In the genomic region with DNA sequence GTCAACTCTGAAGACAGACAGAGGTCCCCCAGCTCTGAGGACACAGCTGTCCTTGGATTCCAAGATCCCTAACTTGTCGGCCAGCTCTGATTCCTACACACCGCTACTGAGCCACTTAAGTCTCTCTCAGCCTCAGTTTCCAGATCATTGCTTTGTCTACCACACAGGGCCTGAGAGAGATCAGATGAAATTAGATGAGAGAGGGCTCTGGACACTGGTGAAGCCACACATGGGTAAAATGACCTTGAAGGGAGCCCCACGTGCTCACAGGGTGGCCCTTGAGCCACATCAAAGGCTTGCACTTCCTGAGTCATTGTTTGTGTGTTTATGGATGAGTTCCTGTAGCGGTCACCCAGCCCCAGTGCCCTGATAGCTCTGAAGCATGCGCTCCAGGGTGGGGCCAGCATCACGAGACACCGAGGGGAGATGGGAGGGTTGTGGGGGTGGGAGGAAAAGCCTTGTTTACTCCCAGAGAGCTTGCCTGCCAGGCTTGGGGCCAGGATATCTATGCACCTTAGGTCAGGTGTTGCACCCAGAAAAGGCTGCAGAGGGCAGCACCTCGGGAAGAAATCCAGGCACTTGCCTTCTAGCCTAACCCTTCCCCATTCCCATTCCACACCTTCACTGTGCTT, we compare ENCODE assay signal across 2 cellular contexts.
TF ChIP-seq lines count a peak whose summit lies in the region.

No MANE protein-coding gene starts in this region.

TF ChIP-seq in K562, 482 proteins besides CTCF, POLR2A, EP300 and RAD21 (continued from another document and continues in another):
- no peak for TF ChIP-seq ARID3B (CRISPR knock-in tag; IDR thresholded peaks at IDR 0.05; ENCODE audit: borderline replicate concordance)
- TF ChIP-seq, protein P1, sequence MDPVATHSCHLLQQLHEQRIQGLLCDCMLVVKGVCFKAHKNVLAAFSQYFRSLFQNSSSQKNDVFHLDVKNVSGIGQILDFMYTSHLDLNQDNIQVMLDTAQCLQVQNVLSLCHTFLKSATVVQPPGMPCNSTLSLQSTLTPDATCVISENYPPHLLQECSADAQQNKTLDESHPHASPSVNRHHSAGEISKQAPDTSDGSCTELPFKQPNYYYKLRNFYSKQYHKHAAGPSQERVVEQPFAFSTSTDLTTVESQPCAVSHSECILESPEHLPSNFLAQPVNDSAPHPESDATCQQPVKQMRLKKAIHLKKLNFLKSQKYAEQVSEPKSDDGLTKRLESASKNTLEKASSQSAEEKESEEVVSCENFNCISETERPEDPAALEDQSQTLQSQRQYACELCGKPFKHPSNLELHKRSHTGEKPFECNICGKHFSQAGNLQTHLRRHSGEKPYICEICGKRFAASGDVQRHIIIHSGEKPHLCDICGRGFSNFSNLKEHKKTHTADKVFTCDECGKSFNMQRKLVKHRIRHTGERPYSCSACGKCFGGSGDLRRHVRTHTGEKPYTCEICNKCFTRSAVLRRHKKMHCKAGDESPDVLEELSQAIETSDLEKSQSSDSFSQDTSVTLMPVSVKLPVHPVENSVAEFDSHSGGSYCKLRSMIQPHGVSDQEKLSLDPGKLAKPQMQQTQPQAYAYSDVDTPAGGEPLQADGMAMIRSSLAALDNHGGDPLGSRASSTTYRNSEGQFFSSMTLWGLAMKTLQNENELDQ (CRISPR knock-in tag; IDR thresholded peaks at IDR 0.05; ENCODE audit: borderline replicate concordance) = no peak
- no peak for TF ChIP-seq ILK (tag; IDR thresholded peaks at IDR 0.05; ENCODE audit: borderline replicate concordance, low read depth)
- TF ChIP-seq TOE1 (IDR thresholded peaks at IDR 0.05; ENCODE audit: borderline replicate concordance) = peak; percentile 63; the same call in 1 of the 2 replicates
- TF ChIP-seq TOE1 (CRISPR knock-in tag; IDR thresholded peaks at IDR 0.05; ENCODE audit: borderline replicate concordance, low read depth) = no peak
- TF ChIP-seq ZNF395 (CRISPR knock-in tag; IDR thresholded peaks at IDR 0.05) = no peak
- TF ChIP-seq ZNF445 (CRISPR knock-in tag; IDR thresholded peaks at IDR 0.05; ENCODE audit: low read depth) = no peak
- TF ChIP-seq NCOA1 (IDR thresholded peaks at IDR 0.05; ENCODE audit: low read depth) = no peak
- TF ChIP-seq, protein P2, sequence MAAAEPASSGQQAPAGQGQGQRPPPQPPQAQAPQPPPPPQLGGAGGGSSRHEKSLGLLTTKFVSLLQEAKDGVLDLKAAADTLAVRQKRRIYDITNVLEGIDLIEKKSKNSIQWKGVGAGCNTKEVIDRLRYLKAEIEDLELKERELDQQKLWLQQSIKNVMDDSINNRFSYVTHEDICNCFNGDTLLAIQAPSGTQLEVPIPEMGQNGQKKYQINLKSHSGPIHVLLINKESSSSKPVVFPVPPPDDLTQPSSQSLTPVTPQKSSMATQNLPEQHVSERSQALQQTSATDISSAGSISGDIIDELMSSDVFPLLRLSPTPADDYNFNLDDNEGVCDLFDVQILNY (CRISPR knock-in tag; IDR thresholded peaks at IDR 0.05) = no peak
- no peak for TF ChIP-seq SNIP1 (IDR thresholded peaks at IDR 0.05; ENCODE audit: low read depth)
- TF ChIP-seq, protein P3, sequence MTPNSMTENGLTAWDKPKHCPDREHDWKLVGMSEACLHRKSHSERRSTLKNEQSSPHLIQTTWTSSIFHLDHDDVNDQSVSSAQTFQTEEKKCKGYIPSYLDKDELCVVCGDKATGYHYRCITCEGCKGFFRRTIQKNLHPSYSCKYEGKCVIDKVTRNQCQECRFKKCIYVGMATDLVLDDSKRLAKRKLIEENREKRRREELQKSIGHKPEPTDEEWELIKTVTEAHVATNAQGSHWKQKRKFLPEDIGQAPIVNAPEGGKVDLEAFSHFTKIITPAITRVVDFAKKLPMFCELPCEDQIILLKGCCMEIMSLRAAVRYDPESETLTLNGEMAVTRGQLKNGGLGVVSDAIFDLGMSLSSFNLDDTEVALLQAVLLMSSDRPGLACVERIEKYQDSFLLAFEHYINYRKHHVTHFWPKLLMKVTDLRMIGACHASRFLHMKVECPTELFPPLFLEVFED (CRISPR knock-in tag; conservative IDR thresholded peaks at IDR 0.05) = no peak
- TF ChIP-seq, protein P4, sequence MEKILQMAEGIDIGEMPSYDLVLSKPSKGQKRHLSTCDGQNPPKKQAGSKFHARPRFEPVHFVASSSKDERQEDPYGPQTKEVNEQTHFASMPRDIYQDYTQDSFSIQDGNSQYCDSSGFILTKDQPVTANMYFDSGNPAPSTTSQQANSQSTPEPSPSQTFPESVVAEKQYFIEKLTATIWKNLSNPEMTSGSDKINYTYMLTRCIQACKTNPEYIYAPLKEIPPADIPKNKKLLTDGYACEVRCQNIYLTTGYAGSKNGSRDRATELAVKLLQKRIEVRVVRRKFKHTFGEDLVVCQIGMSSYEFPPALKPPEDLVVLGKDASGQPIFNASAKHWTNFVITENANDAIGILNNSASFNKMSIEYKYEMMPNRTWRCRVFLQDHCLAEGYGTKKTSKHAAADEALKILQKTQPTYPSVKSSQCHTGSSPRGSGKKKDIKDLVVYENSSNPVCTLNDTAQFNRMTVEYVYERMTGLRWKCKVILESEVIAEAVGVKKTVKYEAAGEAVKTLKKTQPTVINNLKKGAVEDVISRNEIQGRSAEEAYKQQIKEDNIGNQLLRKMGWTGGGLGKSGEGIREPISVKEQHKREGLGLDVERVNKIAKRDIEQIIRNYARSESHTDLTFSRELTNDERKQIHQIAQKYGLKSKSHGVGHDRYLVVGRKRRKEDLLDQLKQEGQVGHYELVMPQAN (IDR thresholded peaks at IDR 0.05; ENCODE audit: borderline replicate concordance) = no peak
- TF ChIP-seq DPF2 (IDR thresholded peaks at IDR 0.05) = peak; percentile 20; the same call in 1 of the 2 replicates

TF ChIP-seq in HepG2, 621 proteins besides CTCF, POLR2A, EP300 and RAD21 (continued from another document and continues in another):
- TF ChIP-seq, protein P5, sequence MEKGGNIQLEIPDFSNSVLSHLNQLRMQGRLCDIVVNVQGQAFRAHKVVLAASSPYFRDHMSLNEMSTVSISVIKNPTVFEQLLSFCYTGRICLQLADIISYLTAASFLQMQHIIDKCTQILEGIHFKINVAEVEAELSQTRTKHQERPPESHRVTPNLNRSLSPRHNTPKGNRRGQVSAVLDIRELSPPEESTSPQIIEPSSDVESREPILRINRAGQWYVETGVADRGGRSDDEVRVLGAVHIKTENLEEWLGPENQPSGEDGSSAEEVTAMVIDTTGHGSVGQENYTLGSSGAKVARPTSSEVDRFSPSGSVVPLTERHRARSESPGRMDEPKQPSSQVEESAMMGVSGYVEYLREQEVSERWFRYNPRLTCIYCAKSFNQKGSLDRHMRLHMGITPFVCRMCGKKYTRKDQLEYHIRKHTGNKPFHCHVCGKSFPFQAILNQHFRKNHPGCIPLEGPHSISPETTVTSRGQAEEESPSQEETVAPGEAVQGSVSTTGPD (CRISPR knock-in tag; IDR thresholded peaks at IDR 0.05) = no peak
- TF ChIP-seq ZNF646 (CRISPR knock-in tag; IDR thresholded peaks at IDR 0.05) = no peak; the same call in 1 of the 2 replicates
- peak; percentile 89 for TF ChIP-seq ZFP91 (CRISPR knock-in tag; IDR thresholded peaks at IDR 0.05; ENCODE audit: borderline replicate concordance)
- no peak; the same call in 1 of the 2 replicates for TF ChIP-seq ZNF773 (CRISPR knock-in tag; IDR thresholded peaks at IDR 0.05; ENCODE audit: borderline replicate concordance)
- TF ChIP-seq ZNF205 (CRISPR knock-in tag; IDR thresholded peaks at IDR 0.05) = peak; percentile 89
- no peak for TF ChIP-seq THAP8 (CRISPR knock-in tag; IDR thresholded peaks at IDR 0.05; ENCODE audit: borderline replicate concordance)
- peak; percentile 66; the same call in 1 of the 2 replicates for TF ChIP-seq SKIL (CRISPR knock-in tag; IDR thresholded peaks at IDR 0.05; ENCODE audit: borderline replicate concordance)
- no peak; the same call in 1 of the 2 replicates for TF ChIP-seq ZNF816 (CRISPR knock-in tag; IDR thresholded peaks at IDR 0.05; ENCODE audit: borderline replicate concordance)
- no peak for TF ChIP-seq TAF15 (IDR thresholded peaks at IDR 0.05; ENCODE audit: low read depth, low read length, poor library complexity, severe bottlenecking)
- TF ChIP-seq, protein P6, sequence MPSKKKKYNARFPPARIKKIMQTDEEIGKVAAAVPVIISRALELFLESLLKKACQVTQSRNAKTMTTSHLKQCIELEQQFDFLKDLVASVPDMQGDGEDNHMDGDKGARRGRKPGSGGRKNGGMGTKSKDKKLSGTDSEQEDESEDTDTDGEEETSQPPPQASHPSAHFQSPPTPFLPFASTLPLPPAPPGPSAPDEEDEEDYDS (CRISPR knock-in tag; IDR thresholded peaks at IDR 0.05) = peak; percentile 51; the same call in 1 of the 2 replicates
- no peak for TF ChIP-seq PCBP2 (optimal IDR thresholded peaks at IDR 0.05; ENCODE audit: low read depth, low read length, poor library complexity, severe bottlenecking)
- TF ChIP-seq, protein P7, sequence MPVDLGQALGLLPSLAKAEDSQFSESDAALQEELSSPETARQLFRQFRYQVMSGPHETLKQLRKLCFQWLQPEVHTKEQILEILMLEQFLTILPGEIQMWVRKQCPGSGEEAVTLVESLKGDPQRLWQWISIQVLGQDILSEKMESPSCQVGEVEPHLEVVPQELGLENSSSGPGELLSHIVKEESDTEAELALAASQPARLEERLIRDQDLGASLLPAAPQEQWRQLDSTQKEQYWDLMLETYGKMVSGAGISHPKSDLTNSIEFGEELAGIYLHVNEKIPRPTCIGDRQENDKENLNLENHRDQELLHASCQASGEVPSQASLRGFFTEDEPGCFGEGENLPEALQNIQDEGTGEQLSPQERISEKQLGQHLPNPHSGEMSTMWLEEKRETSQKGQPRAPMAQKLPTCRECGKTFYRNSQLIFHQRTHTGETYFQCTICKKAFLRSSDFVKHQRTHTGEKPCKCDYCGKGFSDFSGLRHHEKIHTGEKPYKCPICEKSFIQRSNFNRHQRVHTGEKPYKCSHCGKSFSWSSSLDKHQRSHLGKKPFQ (CRISPR knock-in tag; IDR thresholded peaks at IDR 0.05; ENCODE audit: insufficient replicate concordance) = peak; percentile 52
- TF ChIP-seq STAG1 (CRISPR knock-in tag; IDR thresholded peaks at IDR 0.05) = peak; percentile 63
- peak; percentile 99 for TF ChIP-seq RXRA (CRISPR knock-in tag; IDR thresholded peaks at IDR 0.05)
- peak; percentile 88; the same call in 1 of the 2 replicates for TF ChIP-seq HOXD1 (CRISPR knock-in tag; IDR thresholded peaks at IDR 0.05)
